Comparison of ENCODE assay signal across 12 cellular contexts in genomic region chr7:66330961-66331360, GRCh38.
DNase-seq lines count a peak whose midpoint lies in the region; ATAC-seq and TF ChIP-seq lines count a peak whose summit lies in the region.
"Had no signal": no experiment of that assay in that cellular context is flagged by ENCODE, and none has a peak within 500 bp of the region (broad histone marks: within the 10 kb centered on the region; RNA-seq: fewer than 3 reads in every experiment).

No MANE protein-coding gene starts in this region.

- H3K27me3 ChIP-seq in neural progenitor cell: no peaks in the 10 kb centered on the region

- H3K4me2 ChIP-seq in neural progenitor cell: no peak overlapping the region

- H3K4me1 ChIP-seq in neural progenitor cell: no peaks in the 10 kb centered on the region

- no peaks in the 10 kb centered on the region for H3K9me3 ChIP-seq in neural progenitor cell (ENCODE audit: low read depth)

- H3K9me3 Mint-ChIP-seq in neural progenitor cell: peaks cover 5% of the 10 kb centered on the region
- H3K9me3 Mint-ChIP-seq: central memory CD8-positive, alpha-beta T cell had no signal

- TF ChIP-seq CTCF in AG10803 (conservative IDR thresholded peaks at IDR 0.05; ENCODE audit: low read length) (no peak), fibroblast of villous mesenchyme (IDR thresholded peaks at IDR 0.05; ENCODE audit: insufficient read depth, low read depth, low read length) (no peak), neural progenitor cell (IDR thresholded peaks at IDR 0.05) (no peak)

- no peaks in the 10 kb centered on the region for H3K27me3 Mint-ChIP-seq in neural progenitor cell (ENCODE audit: insufficient read depth, low read depth)

- ATAC-seq in esophagus mucosa: no peak

- H3K27ac ChIP-seq in neural progenitor cell: no peak overlapping the region

- no peak overlapping the region for H3K4me3 ChIP-seq in AG10803 (ENCODE audit: low read length)
- H3K4me3 ChIP-seq in fibroblast of villous mesenchyme (ENCODE audit: low read depth, low read length): no peak overlapping the region
- H3K4me3 ChIP-seq in neural progenitor cell: no peak overlapping the region

- H3F3A ChIP-seq in neural progenitor cell (ENCODE audit: low read depth): no peaks in the 10 kb centered on the region

- no peaks in the 10 kb centered on the region for H3K4me1 Mint-ChIP-seq in neural progenitor cell
- H3K4me1 Mint-ChIP-seq: central memory CD8-positive, alpha-beta T cell had no signal

- H3K79me2 ChIP-seq in neural progenitor cell (ENCODE audit: low read depth): no peaks in the 10 kb centered on the region

- H3K36me3 ChIP-seq in neural progenitor cell: no peaks in the 10 kb centered on the region

- no peak overlapping the region for H2AFZ ChIP-seq in neural progenitor cell (replicated peaks)

- peak overlapping the region; percentile 81 for H3K27ac Mint-ChIP-seq in neural progenitor cell
- H3K27ac Mint-ChIP-seq: activated T-helper 2 cell treated with anti-CD3 and anti-CD28 coated beads, Interferon-gamma antibody, Interleukin-2, Interleukin-4, amounts not matched to agents 10 μg/mL and 5 μg/mL and 100 μg/mL, durations not matched to agents 14 hours and 24 hours and 36 hours had no signal

- no peak overlapping the region for H3K4me3 Mint-ChIP-seq in neural progenitor cell
- H3K4me3 Mint-ChIP-seq: central memory CD8-positive, alpha-beta T cell had no signal

- DNase-seq in AG10803 (ENCODE audit: low read depth): peak; percentile 69
- peak; percentile 26 for DNase-seq in NCI-H446 treated with DMSO at 0.1 percent for 48 hours (lab: John Stamatoyannopoulos, UW)
- peak; percentile 82 for DNase-seq in fibroblast of villous mesenchyme (ENCODE audit: low read depth)
- DNase-seq in neural progenitor cell (ENCODE audit: low spot score): no peak
- no peak for DNase-seq in HT-29 (ENCODE audit: low spot score)
- no peak for DNase-seq in kidney tubule cell (ENCODE audit: low spot score)
- no peak for DNase-seq in activated CD4-positive, alpha-beta T cell treated with anti-CD3 and anti-CD28 coated beads, Interleukin-2, amount 50 U/mL, for 4 hours
- DNase-seq: NCI-H1105, T-helper 2 cell had no signal

- H3K36me3 Mint-ChIP-seq in neural progenitor cell: peaks cover 4% of the 10 kb centered on the region

- H4K20me1 ChIP-seq in neural progenitor cell (ENCODE audit: low read depth): no peaks in the 10 kb centered on the region

- H3K9ac ChIP-seq in neural progenitor cell: no peak overlapping the region

Comparison
In these comparisons a context has a peak if more than half of its experiments do, and no peak if none do; other contexts are left out.
1. DNase-seq: peak in AG10803 (single experiment), NCI-H446 treated with DMSO at 0.1 percent for 48 hours (single experiment) and fibroblast of villous mesenchyme (single experiment); none in neural progenitor cell (single experiment), HT-29 (single experiment), kidney tubule cell (single experiment) and activated CD4-positive, alpha-beta T cell treated with anti-CD3 and anti-CD28 coated beads, Interleukin-2, amount 50 U/mL, for 4 hours (0 of 2).